In the genomic region with DNA sequence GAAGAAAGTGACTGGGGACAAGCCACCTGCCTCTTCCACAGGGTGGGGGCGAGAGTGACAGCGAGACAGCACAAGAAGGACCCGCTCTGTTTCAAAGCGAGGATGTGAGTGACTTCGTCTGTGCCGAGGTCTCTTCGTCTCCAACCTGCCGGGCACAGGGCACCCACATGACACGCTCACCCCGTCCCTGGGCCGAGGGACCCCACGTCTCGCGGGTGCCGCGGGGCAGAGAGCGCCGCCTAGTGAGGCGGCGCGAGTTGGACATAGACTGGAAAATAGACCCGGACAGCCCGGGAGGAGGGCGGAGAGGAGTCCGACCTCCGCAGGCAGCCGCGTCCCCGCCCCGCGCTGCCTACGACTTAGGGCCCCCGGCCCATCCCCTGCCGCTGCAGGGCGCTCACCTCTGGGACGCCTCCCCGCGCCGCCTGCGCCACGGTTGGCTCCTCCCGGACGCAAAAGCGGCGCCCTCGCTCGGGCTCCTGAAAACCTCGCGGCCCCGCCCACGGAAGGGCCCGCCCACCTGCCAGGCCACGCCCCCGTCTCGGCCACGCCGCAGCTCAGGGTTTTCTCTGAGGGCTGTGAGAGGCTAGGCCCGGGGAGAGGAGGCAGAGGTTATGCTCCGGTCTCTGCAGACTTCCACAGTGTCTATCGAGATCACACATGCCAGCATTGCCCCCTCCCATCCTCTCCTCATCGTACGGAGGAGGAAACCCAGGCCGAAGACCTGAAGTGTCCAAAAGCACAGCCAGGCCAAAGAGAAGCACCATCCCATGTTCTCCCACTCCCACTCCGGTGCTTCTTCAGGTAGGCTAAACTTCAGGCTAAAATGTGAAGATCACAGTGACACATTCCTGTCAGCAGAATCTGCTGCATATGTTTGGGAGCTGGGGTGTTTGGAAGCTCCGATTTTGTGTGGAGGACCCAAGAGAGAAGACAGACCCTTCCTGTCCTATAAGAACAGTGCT, we compare ENCODE assay signal across 1 cellular context.
TF ChIP-seq lines count a peak whose summit lies in the region.

A gene with protein sequence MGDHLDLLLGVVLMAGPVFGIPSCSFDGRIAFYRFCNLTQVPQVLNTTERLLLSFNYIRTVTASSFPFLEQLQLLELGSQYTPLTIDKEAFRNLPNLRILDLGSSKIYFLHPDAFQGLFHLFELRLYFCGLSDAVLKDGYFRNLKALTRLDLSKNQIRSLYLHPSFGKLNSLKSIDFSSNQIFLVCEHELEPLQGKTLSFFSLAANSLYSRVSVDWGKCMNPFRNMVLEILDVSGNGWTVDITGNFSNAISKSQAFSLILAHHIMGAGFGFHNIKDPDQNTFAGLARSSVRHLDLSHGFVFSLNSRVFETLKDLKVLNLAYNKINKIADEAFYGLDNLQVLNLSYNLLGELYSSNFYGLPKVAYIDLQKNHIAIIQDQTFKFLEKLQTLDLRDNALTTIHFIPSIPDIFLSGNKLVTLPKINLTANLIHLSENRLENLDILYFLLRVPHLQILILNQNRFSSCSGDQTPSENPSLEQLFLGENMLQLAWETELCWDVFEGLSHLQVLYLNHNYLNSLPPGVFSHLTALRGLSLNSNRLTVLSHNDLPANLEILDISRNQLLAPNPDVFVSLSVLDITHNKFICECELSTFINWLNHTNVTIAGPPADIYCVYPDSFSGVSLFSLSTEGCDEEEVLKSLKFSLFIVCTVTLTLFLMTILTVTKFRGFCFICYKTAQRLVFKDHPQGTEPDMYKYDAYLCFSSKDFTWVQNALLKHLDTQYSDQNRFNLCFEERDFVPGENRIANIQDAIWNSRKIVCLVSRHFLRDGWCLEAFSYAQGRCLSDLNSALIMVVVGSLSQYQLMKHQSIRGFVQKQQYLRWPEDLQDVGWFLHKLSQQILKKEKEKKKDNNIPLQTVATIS (minus strand): TSS at position 454 of the 965 bp plus-strand sequence. CDS start 30,217 bp downstream, outside the sequence.

TF ChIP-seq in HEK293, 187 proteins besides CTCF, POLR2A, EP300 and RAD21 (continued from another document):
- no peak for TF ChIP-seq ZNF311 (tag by site-specific recombination; IDR thresholded peaks at IDR 0.05; ENCODE audit: borderline replicate concordance)
- no peak for TF ChIP-seq ZNF544 (tag by site-specific recombination; IDR thresholded peaks at IDR 0.05)
- TF ChIP-seq ZNF404 (tag by site-specific recombination; IDR thresholded peaks at IDR 0.05), result no peak
- no peak for TF ChIP-seq ZNF555 (tag by site-specific recombination; conservative IDR thresholded peaks at IDR 0.05)
- TF ChIP-seq, protein P1, sequence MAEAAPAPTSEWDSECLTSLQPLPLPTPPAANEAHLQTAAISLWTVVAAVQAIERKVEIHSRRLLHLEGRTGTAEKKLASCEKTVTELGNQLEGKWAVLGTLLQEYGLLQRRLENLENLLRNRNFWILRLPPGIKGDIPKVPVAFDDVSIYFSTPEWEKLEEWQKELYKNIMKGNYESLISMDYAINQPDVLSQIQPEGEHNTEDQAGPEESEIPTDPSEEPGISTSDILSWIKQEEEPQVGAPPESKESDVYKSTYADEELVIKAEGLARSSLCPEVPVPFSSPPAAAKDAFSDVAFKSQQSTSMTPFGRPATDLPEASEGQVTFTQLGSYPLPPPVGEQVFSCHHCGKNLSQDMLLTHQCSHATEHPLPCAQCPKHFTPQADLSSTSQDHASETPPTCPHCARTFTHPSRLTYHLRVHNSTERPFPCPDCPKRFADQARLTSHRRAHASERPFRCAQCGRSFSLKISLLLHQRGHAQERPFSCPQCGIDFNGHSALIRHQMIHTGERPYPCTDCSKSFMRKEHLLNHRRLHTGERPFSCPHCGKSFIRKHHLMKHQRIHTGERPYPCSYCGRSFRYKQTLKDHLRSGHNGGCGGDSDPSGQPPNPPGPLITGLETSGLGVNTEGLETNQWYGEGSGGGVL (tag by site-specific recombination; IDR thresholded peaks at IDR 0.05), result peak; percentile 17; the same call in 1 of the 2 replicates
- no peak for TF ChIP-seq ZNF623 (tag by site-specific recombination; IDR thresholded peaks at IDR 0.05)
- peak; percentile 89 for TF ChIP-seq ZBTB20 (tag by site-specific recombination; IDR thresholded peaks at IDR 0.05)
- peak; percentile 48; the same call in 1 of the 2 replicates for TF ChIP-seq ZNF843 (tag by site-specific recombination; IDR thresholded peaks at IDR 0.05)
- peak; percentile 83 for TF ChIP-seq ZBTB17 (tag by site-specific recombination; IDR thresholded peaks at IDR 0.05)
- TF ChIP-seq, protein P2, sequence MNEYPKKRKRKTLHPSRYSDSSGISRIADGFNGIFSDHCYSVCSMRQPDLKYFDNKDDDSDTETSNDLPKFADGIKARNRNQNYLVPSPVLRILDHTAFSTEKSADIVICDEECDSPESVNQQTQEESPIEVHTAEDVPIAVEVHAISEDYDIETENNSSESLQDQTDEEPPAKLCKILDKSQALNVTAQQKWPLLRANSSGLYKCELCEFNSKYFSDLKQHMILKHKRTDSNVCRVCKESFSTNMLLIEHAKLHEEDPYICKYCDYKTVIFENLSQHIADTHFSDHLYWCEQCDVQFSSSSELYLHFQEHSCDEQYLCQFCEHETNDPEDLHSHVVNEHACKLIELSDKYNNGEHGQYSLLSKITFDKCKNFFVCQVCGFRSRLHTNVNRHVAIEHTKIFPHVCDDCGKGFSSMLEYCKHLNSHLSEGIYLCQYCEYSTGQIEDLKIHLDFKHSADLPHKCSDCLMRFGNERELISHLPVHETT (tag by site-specific recombination; IDR thresholded peaks at IDR 0.05), result no peak
- TF ChIP-seq KLF8 (tag by site-specific recombination; IDR thresholded peaks at IDR 0.05), result peak; percentile 88; the same call in 1 of the 2 replicates
- TF ChIP-seq, protein P3, sequence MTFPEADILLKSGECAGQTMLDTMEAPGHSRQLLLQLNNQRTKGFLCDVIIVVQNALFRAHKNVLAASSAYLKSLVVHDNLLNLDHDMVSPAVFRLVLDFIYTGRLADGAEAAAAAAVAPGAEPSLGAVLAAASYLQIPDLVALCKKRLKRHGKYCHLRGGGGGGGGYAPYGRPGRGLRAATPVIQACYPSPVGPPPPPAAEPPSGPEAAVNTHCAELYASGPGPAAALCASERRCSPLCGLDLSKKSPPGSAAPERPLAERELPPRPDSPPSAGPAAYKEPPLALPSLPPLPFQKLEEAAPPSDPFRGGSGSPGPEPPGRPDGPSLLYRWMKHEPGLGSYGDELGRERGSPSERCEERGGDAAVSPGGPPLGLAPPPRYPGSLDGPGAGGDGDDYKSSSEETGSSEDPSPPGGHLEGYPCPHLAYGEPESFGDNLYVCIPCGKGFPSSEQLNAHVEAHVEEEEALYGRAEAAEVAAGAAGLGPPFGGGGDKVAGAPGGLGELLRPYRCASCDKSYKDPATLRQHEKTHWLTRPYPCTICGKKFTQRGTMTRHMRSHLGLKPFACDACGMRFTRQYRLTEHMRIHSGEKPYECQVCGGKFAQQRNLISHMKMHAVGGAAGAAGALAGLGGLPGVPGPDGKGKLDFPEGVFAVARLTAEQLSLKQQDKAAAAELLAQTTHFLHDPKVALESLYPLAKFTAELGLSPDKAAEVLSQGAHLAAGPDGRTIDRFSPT (tag by site-specific recombination; IDR thresholded peaks at IDR 0.05), result peak; percentile 58
- TF ChIP-seq ZFP3 (tag by site-specific recombination; IDR thresholded peaks at IDR 0.05; ENCODE audit: low read depth), result no peak
- TF ChIP-seq, protein P4, sequence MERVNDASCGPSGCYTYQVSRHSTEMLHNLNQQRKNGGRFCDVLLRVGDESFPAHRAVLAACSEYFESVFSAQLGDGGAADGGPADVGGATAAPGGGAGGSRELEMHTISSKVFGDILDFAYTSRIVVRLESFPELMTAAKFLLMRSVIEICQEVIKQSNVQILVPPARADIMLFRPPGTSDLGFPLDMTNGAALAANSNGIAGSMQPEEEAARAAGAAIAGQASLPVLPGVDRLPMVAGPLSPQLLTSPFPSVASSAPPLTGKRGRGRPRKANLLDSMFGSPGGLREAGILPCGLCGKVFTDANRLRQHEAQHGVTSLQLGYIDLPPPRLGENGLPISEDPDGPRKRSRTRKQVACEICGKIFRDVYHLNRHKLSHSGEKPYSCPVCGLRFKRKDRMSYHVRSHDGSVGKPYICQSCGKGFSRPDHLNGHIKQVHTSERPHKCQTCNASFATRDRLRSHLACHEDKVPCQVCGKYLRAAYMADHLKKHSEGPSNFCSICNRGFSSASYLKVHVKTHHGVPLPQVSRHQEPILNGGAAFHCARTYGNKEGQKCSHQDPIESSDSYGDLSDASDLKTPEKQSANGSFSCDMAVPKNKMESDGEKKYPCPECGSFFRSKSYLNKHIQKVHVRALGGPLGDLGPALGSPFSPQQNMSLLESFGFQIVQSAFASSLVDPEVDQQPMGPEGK (tag by site-specific recombination; IDR thresholded peaks at IDR 0.05), result peak; percentile 95
- no peak for TF ChIP-seq ZNF830 (tag by site-specific recombination; IDR thresholded peaks at IDR 0.05; ENCODE audit: low read depth)
- TF ChIP-seq ZNF660 (tag by site-specific recombination; IDR thresholded peaks at IDR 0.05), result peak; percentile 87; the same call in 1 of the 2 replicates
- no peak for TF ChIP-seq ZNF175 (tag by site-specific recombination; IDR thresholded peaks at IDR 0.05)
- TF ChIP-seq ZNF324 (tag by site-specific recombination; IDR thresholded peaks at IDR 0.05), result peak; percentile 78; the same call in 1 of the 2 replicates
- TF ChIP-seq ZNF24 (tag by site-specific recombination; IDR thresholded peaks at IDR 0.05), result peak; percentile 67; the same call in 1 of the 2 replicates
- peak; percentile 62; the same call in 1 of the 2 replicates for TF ChIP-seq TRIM28 (IDR thresholded peaks at IDR 0.05; ENCODE audit: borderline replicate concordance, low read length)
- 0 out of 2 replicates have a peak, but pooled peaks have one; percentile 11 for TF ChIP-seq ZNF600 (tag by site-specific recombination; IDR thresholded peaks at IDR 0.05)
- no peak for TF ChIP-seq ZNF654 (tag by site-specific recombination; IDR thresholded peaks at IDR 0.05; ENCODE audit: low read depth)
- no peak for TF ChIP-seq HOXA7 (CRISPR knock-in tag; IDR thresholded peaks at IDR 0.05; ENCODE audit: borderline replicate concordance)
- TF ChIP-seq ZNF664 (tag by site-specific recombination; IDR thresholded peaks at IDR 0.05), result no peak
- TF ChIP-seq, protein P5, sequence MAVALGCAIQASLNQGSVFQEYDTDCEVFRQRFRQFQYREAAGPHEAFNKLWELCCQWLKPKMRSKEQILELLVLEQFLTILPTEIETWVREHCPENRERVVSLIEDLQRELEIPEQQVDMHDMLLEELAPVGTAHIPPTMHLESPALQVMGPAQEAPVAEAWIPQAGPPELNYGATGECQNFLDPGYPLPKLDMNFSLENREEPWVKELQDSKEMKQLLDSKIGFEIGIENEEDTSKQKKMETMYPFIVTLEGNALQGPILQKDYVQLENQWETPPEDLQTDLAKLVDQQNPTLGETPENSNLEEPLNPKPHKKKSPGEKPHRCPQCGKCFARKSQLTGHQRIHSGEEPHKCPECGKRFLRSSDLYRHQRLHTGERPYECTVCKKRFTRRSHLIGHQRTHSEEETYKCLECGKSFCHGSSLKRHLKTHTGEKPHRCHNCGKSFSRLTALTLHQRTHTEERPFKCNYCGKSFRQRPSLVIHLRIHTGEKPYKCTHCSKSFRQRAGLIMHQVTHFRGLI (tag by site-specific recombination; IDR thresholded peaks at IDR 0.05), result peak; percentile 47; the same call in 1 of the 2 replicates
- peak; percentile 91; the same call in 1 of the 2 replicates for TF ChIP-seq KLF16 (tag by site-specific recombination; IDR thresholded peaks at IDR 0.05)
- TF ChIP-seq ZSCAN23 (tag by site-specific recombination; IDR thresholded peaks at IDR 0.05), result no peak
